In the genomic region with DNA sequence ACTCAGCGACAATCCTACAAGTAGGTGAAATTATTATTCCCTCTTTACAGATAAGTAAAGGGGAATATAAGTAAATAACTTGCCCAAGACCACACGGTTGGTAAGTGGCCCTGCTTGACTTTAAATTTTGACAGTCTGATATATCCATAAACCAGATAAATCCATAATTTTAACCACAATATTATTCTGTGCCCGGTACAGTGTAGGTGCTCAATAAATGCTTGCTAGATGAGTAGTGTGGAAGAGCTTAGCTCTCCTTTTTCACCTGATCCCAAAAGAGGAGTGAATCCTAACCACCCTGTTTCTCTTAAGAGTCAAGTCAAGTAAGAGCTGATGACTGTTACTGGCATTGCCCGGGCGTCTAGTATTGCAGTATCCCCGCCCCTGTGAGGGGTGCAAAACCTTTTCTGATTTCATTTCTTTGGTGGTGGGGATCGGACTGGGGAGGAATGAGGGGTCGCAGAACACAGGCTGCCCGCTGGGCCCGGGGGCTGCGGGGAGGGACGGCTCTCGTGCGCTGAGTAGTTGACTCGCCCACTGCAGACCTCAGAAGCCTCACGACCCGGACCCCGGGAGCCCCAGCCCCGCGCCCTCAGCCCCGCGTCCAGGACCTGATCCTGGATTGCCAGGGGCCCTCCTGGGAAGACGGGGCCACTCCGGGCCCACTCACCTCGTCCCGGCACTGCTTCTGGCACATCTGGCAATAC, we compare ENCODE assay signal across 9 cellular contexts. TPM values are rescaled to one million over a fixed set of nuclear protein-coding genes. Genes with fewer than 3 reads are reported as not detected.
A peak's percentile ranks its signal among the peaks of the same experiment; 100 is the strongest.
DNase-seq lines count a peak whose midpoint lies in the region; ATAC-seq, FAIRE-seq and TF ChIP-seq lines count a peak whose summit lies in the region.
"Had no signal": no experiment of that assay in that cellular context is flagged by ENCODE, and none has a peak within 500 bp of the region (broad histone marks: within the 10 kb centered on the region; RNA-seq: fewer than 3 reads in every experiment).

No MANE protein-coding gene starts in this region.

- peak overlapping the region; percentile 94 for H3K9ac ChIP-seq in keratinocyte (ENCODE audit: control insufficient read depth, extremely low read depth, insufficient read depth, low read length)

- peaks cover 9 to 12% of the 10 kb centered on the region in 2 donors for H3K36me3 Mint-ChIP-seq in activated naive CD4-positive, alpha-beta T cell treated with anti-CD3 and anti-CD28 coated beads, Interleukin-2, amount 50 U/mL, for 72 hours
- H3K36me3 Mint-ChIP-seq: natural killer cell had no signal

- no peak for TF ChIP-seq CTCF in A549 (IDR thresholded peaks at IDR 0.05)
- no peak for TF ChIP-seq CTCF in keratinocyte (optimal IDR thresholded peaks at IDR 0.05 in 1 of 3, IDR thresholded peaks at IDR 0.05 in 1 of 3, conservative IDR thresholded peaks at IDR 0.05 in 1 of 3; ENCODE audit: extremely low read depth in 1 of 3, insufficient read depth in 2 of 3, low read length in 3 of 3)
- TF ChIP-seq CTCF in thoracic aorta (IDR thresholded peaks at IDR 0.05) = no peak

- no peak for TF ChIP-seq POLR2A in A549 (IDR thresholded peaks at IDR 0.05; ENCODE audit: low read length)

- no peak for FAIRE-seq in A549 (lab: Jason Lieb, UNC)
- FAIRE-seq in keratinocyte (lab: Jason Lieb, UNC) = no peak

- peak; percentile 54 to 60 for ATAC-seq in A549
- ATAC-seq in GM19023 (IDR thresholded peaks at IDR 0.05; ENCODE audit: unreplicated experiment) = peak; percentile 13
- peak; percentile 2 for ATAC-seq in HG03159 (IDR thresholded peaks at IDR 0.05; ENCODE audit: unreplicated experiment)
- peak; percentile 2 to 21 for ATAC-seq in activated naive CD4-positive, alpha-beta T cell treated with anti-CD3 and anti-CD28 coated beads, Interleukin-2, amount 50 U/mL, for 72 hours
- no peak for ATAC-seq in thoracic aorta (ENCODE audit: insufficient number of reproducible peaks, low FRiP score, low read depth)

- H2AFZ ChIP-seq in keratinocyte (ENCODE audit: control insufficient read depth, low read length) = peak overlapping the region; percentile 99

- no peak for TF ChIP-seq RAD21 in A549 (conservative IDR thresholded peaks at IDR 0.05 in 1 of 2, IDR thresholded peaks at IDR 0.05 in 1 of 2)

- H4K20me1 ChIP-seq in keratinocyte (ENCODE audit: control insufficient read depth, extremely low read depth, insufficient read depth, low read length) = peaks cover 16% of the 10 kb centered on the region

- CTCF ChIA-PET in A549 (lab: Yijun Ruan, JAX) = interaction anchor here (0.7 to 1.2 kb wide), 4 partner anchors 11 to 100 kb away, joined by 3 to 6 read pairs (median 3); no protein-coding TSS in a partner anchor

- peaks cover 2 to 7% of the 10 kb centered on the region in 2 experiments for H3K36me3 ChIP-seq in keratinocyte (ENCODE audit: control insufficient read depth in 2 of 2, extremely low read depth in 1 of 2, insufficient read depth in 2 of 2, low read length in 2 of 2)
- no peaks in the 10 kb centered on the region for H3K36me3 ChIP-seq in thoracic aorta

- dilution Hi-C loops in keratinocyte (cut with MboI; ENCODE audit: extremely low pct_ligation_motif_present, low sequenced_read_pairs) = no loop called here

- DNase-seq in A549 (ENCODE audit: low read depth in 1 of 2, low spot score in 1 of 2) (peak in 1 of 2 experiments; percentile 33), keratinocyte (ENCODE audit: low read depth, low spot score) (no peak), thoracic aorta (ENCODE audit: low spot score) (no peak), UCSD-AML1 (lab: John Stamatoyannopoulos, UW; ENCODE audit: unreplicated experiment) (no peak), T-helper 9 cell (no peak)
- DNase-seq in activated naive CD4-positive, alpha-beta T cell treated with anti-CD3 and anti-CD28 coated beads, Interleukin-2, amount 50 U/mL, for 72 hours (ENCODE audit: low spot score in 2 of 2) = peak in 1 of 2 donors; percentile 18

- peaks cover 2% of the 10 kb centered on the region for H3K9me1 ChIP-seq in keratinocyte (ENCODE audit: control insufficient read depth, extremely low read depth, insufficient read depth, low read length)

- peaks cover 95% of the 10 kb centered on the region for H3K79me2 ChIP-seq in keratinocyte (ENCODE audit: control insufficient read depth, insufficient read depth, low read length)

- peaks cover 19% of the 10 kb centered on the region for H3K4me1 ChIP-seq in A549
- peaks cover 25% of the 10 kb centered on the region for H3K4me1 ChIP-seq in keratinocyte (ENCODE audit: control insufficient read depth, extremely low read depth, insufficient read depth, low read length)
- peaks cover 24 to 38% of the 10 kb centered on the region in 2 donors for H3K4me1 ChIP-seq in thoracic aorta (ENCODE audit: control insufficient read depth in 1 of 2, low read depth in 2 of 2)

- H3K4me3 ChIP-seq in A549 = peak overlapping the region; percentile 99
- H3K4me3 ChIP-seq in keratinocyte (ENCODE audit: control insufficient read depth in 2 of 3, extremely low read depth in 1 of 3, insufficient read depth in 2 of 3, low read depth in 1 of 3, low read length in 3 of 3) = peak overlapping the region; percentile 98 to 100 (median 98)
- peak overlapping the region; percentile 86 for H3K4me3 ChIP-seq in thoracic aorta

- H3K27me3 ChIP-seq in keratinocyte (ENCODE audit: control insufficient read depth, extremely low read depth, insufficient read depth, low read length) = no peaks in the 10 kb centered on the region
- H3K27me3 ChIP-seq in thoracic aorta (replicated peaks; ENCODE audit: insufficient read depth) = no peaks in the 10 kb centered on the region

- POLR2A ChIA-PET in A549 (lab: Yijun Ruan, JAX) = interaction anchor here (0.6 to 2.1 kb wide), 11 partner anchors 10 to 87 kb away, joined by 3 to 30 read pairs (median 4); a partner anchor contains a TSS

- H3K9me3 ChIP-seq in A549 (no peaks in the 10 kb centered on the region), keratinocyte (ENCODE audit: control insufficient read depth, low read depth, low read length) (no peaks in the 10 kb centered on the region), thoracic aorta (no peaks in the 10 kb centered on the region)

- H3K4me2 ChIP-seq in A549 (peak overlapping the region; percentile 85), keratinocyte (ENCODE audit: control insufficient read depth, extremely low read depth, insufficient read depth, low read depth, low read length) (peak overlapping the region; percentile 93)

- TF ChIP-seq EP300 in A549 (IDR thresholded peaks at IDR 0.05) = no peak

- WGBS in A549 (ENCODE audit: missing lambda C conversion rate) = 1% methylated on average over 10 of the region's 26 CpGs

- no peaks in the 10 kb centered on the region for H3K9me3 Mint-ChIP-seq in activated naive CD4-positive, alpha-beta T cell treated with anti-CD3 and anti-CD28 coated beads, Interleukin-2, amount 50 U/mL, for 72 hours
- H3K9me3 Mint-ChIP-seq: natural killer cell had no signal

- H3K27ac ChIP-seq in A549 = peak overlapping the region; percentile 94 to 97
- H3K27ac ChIP-seq in keratinocyte (ENCODE audit: control insufficient read depth, insufficient read depth, low read length) = peak overlapping the region; percentile 88
- peak overlapping the region; percentile 51 to 60 for H3K27ac ChIP-seq in thoracic aorta

- H3K27ac Mint-ChIP-seq in activated naive CD4-positive, alpha-beta T cell treated with anti-CD3 and anti-CD28 coated beads, Interleukin-2, amount 50 U/mL, for 72 hours = no peak overlapping the region
- H3K27ac Mint-ChIP-seq: natural killer cell had no signal

RNA-seq across cellular contexts. Expression of a gene that starts 0.5 kb away (rescaled TPM):
- polyA plus RNA-seq in A549 (2011; rRNA removed) = 10.0 and 19.0 TPM in 2 replicates
- 1.4 and 2.1 TPM in 2 replicates for polyA plus RNA-seq in A549 (2012; cell fraction: cytosol; rRNA removed)
- 0.79 and 1.7 TPM in 2 replicates for polyA plus RNA-seq in A549 (2012; cell fraction: nucleus; rRNA removed)
- 8.0 to 8.3 TPM (median 8.3 TPM) in 3 replicates for polyA plus RNA-seq in A549 (2017; fragmentation: RNase III; extraction: RNeasy Plus Mini Kit Qiagen cat#74134 plus additional on column Dnase treatment)
- 2.2 and 2.5 TPM in 2 replicates for polyA minus RNA-seq in A549 (2011; rRNA and poly(A)+ RNA removed)
- 10 to 100 TPM; 10.8 to 13.2 TPM for total RNA-seq in activated naive CD4-positive, alpha-beta T cell treated with anti-CD3 and anti-CD28 coated beads, Interleukin-2, amount 50 U/mL, for 72 hours
- polyA plus RNA-seq in keratinocyte = 4.4 to 15.1 TPM (median 6.2 TPM) in 3 replicates
- polyA plus RNA-seq in keratinocyte (2011; ENCODE audit: low read depth) = 35.0 TPM
- polyA plus RNA-seq in keratinocyte (2011; cell fraction: cytosol; rRNA removed) = 5.4 and 8.9 TPM in 2 replicates
- polyA plus RNA-seq in keratinocyte (2011; cell fraction: nucleus; rRNA removed) = 7.2 and 15.7 TPM in 2 replicates
- polyA plus RNA-seq in keratinocyte (2012; ENCODE audit: low replicate concordance) = 10.3 and 10.6 TPM in 2 replicates
- 0.33 to 4.1 TPM (median 1.8 TPM) in 3 replicates for polyA minus RNA-seq in keratinocyte
- polyA minus RNA-seq in keratinocyte (2011; cell fraction: cytosol; rRNA and poly(A)+ RNA removed) = 1.9 TPM
- 3.8 and 5.3 TPM in 2 replicates for polyA minus RNA-seq in keratinocyte (2011; cell fraction: nucleus; rRNA and poly(A)+ RNA removed)
- 10 to 100 TPM in 1 of 2 donors, 1 to 10 TPM in 1; 2.8 to 14.6 TPM for total RNA-seq in thoracic aorta

RNA-seq across cellular contexts. Expression of a gene that starts 0.7 kb away (rescaled TPM):
- polyA plus RNA-seq in A549 (2011; rRNA removed) (532 and 555 TPM in 2 replicates), A549 (2017; fragmentation: RNase III; extraction: RNeasy Plus Mini Kit Qiagen cat#74134 plus additional on column Dnase treatment) (432 to 458 TPM (median 447 TPM) in 3 replicates), keratinocyte (298 to 496 TPM (median 378 TPM) in 3 replicates)
- polyA plus RNA-seq in A549 (2012; cell fraction: cytosol; rRNA removed) = 296 and 340 TPM in 2 replicates
- 90.5 and 99.1 TPM in 2 replicates for polyA plus RNA-seq in A549 (2012; cell fraction: nucleus; rRNA removed)
- polyA minus RNA-seq in A549 (2011; rRNA and poly(A)+ RNA removed) = 154 and 162 TPM in 2 replicates
- total RNA-seq in activated naive CD4-positive, alpha-beta T cell treated with anti-CD3 and anti-CD28 coated beads, Interleukin-2, amount 50 U/mL, for 72 hours = 100 to 1,000 TPM; 249 to 323 TPM
- polyA plus RNA-seq in keratinocyte (2011; ENCODE audit: low read depth) = 175 TPM
- 281 and 548 TPM in 2 replicates for polyA plus RNA-seq in keratinocyte (2011; cell fraction: cytosol; rRNA removed)
- 173 and 184 TPM in 2 replicates for polyA plus RNA-seq in keratinocyte (2011; cell fraction: nucleus; rRNA removed)
- polyA plus RNA-seq in keratinocyte (2012; ENCODE audit: low replicate concordance) = 218 and 340 TPM in 2 replicates
- 92.7 to 147 TPM (median 103 TPM) in 3 replicates for polyA minus RNA-seq in keratinocyte
- 142 TPM for polyA minus RNA-seq in keratinocyte (2011; cell fraction: cytosol; rRNA and poly(A)+ RNA removed)
- 31.1 and 52.8 TPM in 2 replicates for polyA minus RNA-seq in keratinocyte (2011; cell fraction: nucleus; rRNA and poly(A)+ RNA removed)
- total RNA-seq in thoracic aorta = 100 to 1,000 TPM; 128 to 168 TPM

RNA-seq across cellular contexts. Expression of a gene that starts 31.0 kb away (rescaled TPM):
- 4.7 and 6.1 TPM in 2 replicates for polyA plus RNA-seq in A549 (2011; rRNA removed)
- 3.0 TPM in 2 replicates for polyA plus RNA-seq in A549 (2012; cell fraction: cytosol; rRNA removed)
- 2.4 and 2.5 TPM in 2 replicates for polyA plus RNA-seq in A549 (2012; cell fraction: nucleus; rRNA removed)
- polyA plus RNA-seq in A549 (2017; fragmentation: RNase III; extraction: RNeasy Plus Mini Kit Qiagen cat#74134 plus additional on column Dnase treatment) = 5.0 to 6.0 TPM (median 5.7 TPM) in 3 replicates
- 2.8 and 3.6 TPM in 2 replicates for polyA minus RNA-seq in A549 (2011; rRNA and poly(A)+ RNA removed)
- total RNA-seq in activated naive CD4-positive, alpha-beta T cell treated with anti-CD3 and anti-CD28 coated beads, Interleukin-2, amount 50 U/mL, for 72 hours = 10 to 100 TPM; 12.0 to 16.8 TPM
- 0.80 to 4.1 TPM (median 2.0 TPM) in 3 replicates for polyA plus RNA-seq in keratinocyte
- 8.1 TPM for polyA plus RNA-seq in keratinocyte (2011; ENCODE audit: low read depth)
- 2.2 and 2.7 TPM in 2 replicates for polyA plus RNA-seq in keratinocyte (2011; cell fraction: cytosol; rRNA removed)
- 2.8 and 3.8 TPM in 2 replicates for polyA plus RNA-seq in keratinocyte (2011; cell fraction: nucleus; rRNA removed)
- 3.9 and 5.5 TPM in 2 replicates for polyA plus RNA-seq in keratinocyte (2012; ENCODE audit: low replicate concordance)
- polyA minus RNA-seq in keratinocyte = 0.82 to 1.9 TPM (median 1.8 TPM) in 3 replicates
- 1.2 TPM for polyA minus RNA-seq in keratinocyte (2011; cell fraction: cytosol; rRNA and poly(A)+ RNA removed)
- polyA minus RNA-seq in keratinocyte (2011; cell fraction: nucleus; rRNA and poly(A)+ RNA removed) = 1.8 and 4.1 TPM in 2 replicates
- total RNA-seq in thoracic aorta = 1 to 10 TPM; 7.2 to 8.2 TPM
